ENCODE assay signal across 1 cellular context in the genomic region with DNA sequence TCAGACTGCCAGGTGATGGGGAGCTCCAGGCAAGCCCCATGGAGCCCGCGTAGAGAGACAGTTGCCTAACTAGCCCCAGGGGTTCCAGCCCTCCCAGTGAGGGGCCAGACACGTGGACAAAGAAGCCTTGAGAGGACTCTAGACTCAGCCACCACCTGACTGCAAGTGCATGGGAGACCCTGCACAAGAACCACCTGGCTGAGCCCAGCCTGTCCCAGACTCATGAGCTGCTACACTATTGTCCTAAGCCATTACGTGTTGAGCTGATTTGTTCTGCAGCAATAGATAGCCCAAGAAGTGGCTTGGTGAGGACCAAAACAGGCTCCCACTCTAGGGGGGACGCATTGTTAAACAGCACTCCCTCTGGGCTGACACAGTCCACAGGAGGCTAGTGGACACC.
TF ChIP-seq lines count a peak whose summit lies in the region.

No MANE protein-coding gene starts in this region.

TF ChIP-seq in H1, 55 proteins besides CTCF, POLR2A, EP300 and RAD21:
- TF ChIP-seq CHD1 (IDR thresholded peaks at IDR 0.05; ENCODE audit: low read depth, low read length): no peak
